8 cellular contexts compared by ENCODE assay signal in the genomic region with DNA sequence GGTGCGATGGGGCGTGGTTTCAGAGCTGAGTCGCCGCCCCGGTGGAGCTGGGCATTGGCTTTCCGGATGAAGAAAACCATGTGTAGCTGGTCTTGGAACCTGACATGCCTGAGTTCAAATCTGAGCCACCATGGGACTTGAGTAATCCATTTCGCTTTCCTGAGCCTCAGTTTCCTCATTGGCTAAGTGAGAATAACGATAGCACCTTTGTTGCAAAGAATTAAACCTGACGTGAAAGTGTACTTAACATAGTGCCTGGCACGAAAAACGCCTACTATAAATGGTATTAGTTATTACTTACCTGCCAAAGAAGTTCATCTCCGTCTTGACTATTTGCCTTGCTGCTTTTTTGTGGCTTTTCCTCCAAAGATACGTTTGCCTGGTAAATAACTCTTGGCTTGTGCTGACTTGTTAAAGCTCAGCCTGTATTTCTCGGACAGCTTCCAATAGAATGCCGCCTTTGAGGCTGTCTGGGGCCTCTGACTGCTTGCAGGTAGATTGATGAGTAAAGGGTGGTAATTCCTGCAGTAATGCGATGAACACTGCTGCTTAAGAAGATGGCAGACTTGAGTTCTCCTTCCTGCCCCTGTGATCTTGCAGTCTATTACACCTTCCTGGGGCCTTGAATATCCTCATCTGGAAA. TPM values are rescaled to one million over a fixed set of nuclear protein-coding genes. Genes with fewer than 3 reads are reported as not detected.
DNase-seq lines count a peak whose midpoint lies in the region; ATAC-seq and TF ChIP-seq lines count a peak whose summit lies in the region.

No MANE protein-coding gene starts in this region.

- H3K36me3 Mint-ChIP-seq in activated naive CD4-positive, alpha-beta T cell treated with anti-CD3 and anti-CD28 coated beads, Interleukin-2, amount 50 U/mL, for 24 hours: peaks cover 1% of the 10 kb centered on the region
- no peaks in the 10 kb centered on the region for H3K36me3 Mint-ChIP-seq in T-cell

- H3K27me3 ChIP-seq in gastroesophageal sphincter: peaks cover 58% of the 10 kb centered on the region
- peaks cover 0 to 72% (median 37%) of the 10 kb centered on the region in 3 donors for H3K27me3 ChIP-seq in stomach
- peaks cover 38% of the 10 kb centered on the region for H3K27me3 ChIP-seq in adrenal gland

- POLR2A ChIA-PET in T-cell (lab: Charles Lee): no interaction called here

- H3K9me3 ChIP-seq in gastroesophageal sphincter (no peaks in the 10 kb centered on the region), stomach (no peaks in the 10 kb centered on the region), adrenal gland (replicated peaks in 1 of 3) (no peaks in the 10 kb centered on the region)

- H3K4me1 ChIP-seq in gastroesophageal sphincter: peaks cover 0 to 28% (median 14%) of the 10 kb centered on the region in 3 donors
- H3K4me1 ChIP-seq in stomach: peaks cover 15 to 30% (median 25%) of the 10 kb centered on the region in 4 donors
- H3K4me1 ChIP-seq in adrenal gland (replicated peaks in 1 of 2): peaks cover 0 to 10% of the 10 kb centered on the region in 2 donors

- TF ChIP-seq EP300 in gastroesophageal sphincter (IDR thresholded peaks at IDR 0.05): no peak
- TF ChIP-seq EP300 in stomach (IDR thresholded peaks at IDR 0.05): no peak

- H3K4me3 ChIP-seq in gastroesophageal sphincter (peak overlapping the region; percentile 39 to 73), stomach (peak overlapping the region; percentile 58 to 79 (median 66)), adrenal gland (peak overlapping the region in 1 of 4 donors; percentile 57)

- WGBS in gastroesophageal sphincter (ENCODE audit: low coverage in 1 of 2), 2 donors: 38 to 50% methylated on average over 14 to 16 of the region's 16 CpGs
- WGBS in stomach, 5 donors: 12 to 29% (median 23%) methylated on average over 16 of the region's 16 CpGs
- WGBS in adrenal gland, 4 donors: 47 to 50% (median 48%) methylated on average over 16 of the region's 16 CpGs

- CTCF ChIA-PET in T-cell (lab: Charles Lee): interaction anchor here in 1 of 2 donors (0.6 kb wide), 1 partner anchor 967 kb away, joined by 7 read pairs; no protein-coding TSS in a partner anchor

- H3K9me3 Mint-ChIP-seq in activated naive CD4-positive, alpha-beta T cell treated with anti-CD3 and anti-CD28 coated beads, Interleukin-2, amount 50 U/mL, for 24 hours: no peaks in the 10 kb centered on the region
- H3K9me3 Mint-ChIP-seq in T-cell: no peaks in the 10 kb centered on the region

- H3K4me1 Mint-ChIP-seq in activated naive CD4-positive, alpha-beta T cell treated with anti-CD3 and anti-CD28 coated beads, Interleukin-2, amount 50 U/mL, for 24 hours: peaks cover 20% of the 10 kb centered on the region
- peaks cover 10 to 29% (median 17%) of the 10 kb centered on the region in 3 donors for H3K4me1 Mint-ChIP-seq in T-cell

- H3K27ac ChIP-seq in gastroesophageal sphincter: peak overlapping the region in 2 of 4 donors; percentile 62 to 77
- H3K27ac ChIP-seq in stomach: peak overlapping the region in 1 of 5 donors; percentile 73
- no peak overlapping the region for H3K27ac ChIP-seq in adrenal gland

- intact Hi-C loops in stomach (cut with DNase I; ENCODE audit: low total_unique reads): no loop called here
- intact Hi-C loops in adrenal gland (cut with DNase I): no loop called here

- TF ChIP-seq CTCF in gastroesophageal sphincter (IDR thresholded peaks at IDR 0.05) (no peak), stomach (IDR thresholded peaks at IDR 0.05) (no peak), adrenal gland (IDR thresholded peaks at IDR 0.05) (no peak)

- H3K36me3 ChIP-seq in gastroesophageal sphincter (no peaks in the 10 kb centered on the region), stomach (no peaks in the 10 kb centered on the region), adrenal gland (replicated peaks in 1 of 2) (no peaks in the 10 kb centered on the region)

- peaks cover 43% of the 10 kb centered on the region for H3K27me3 Mint-ChIP-seq in activated naive CD4-positive, alpha-beta T cell treated with anti-CD3 and anti-CD28 coated beads, Interleukin-2, amount 50 U/mL, for 24 hours
- H3K27me3 Mint-ChIP-seq in T-cell: peaks cover 33 to 47% of the 10 kb centered on the region in 2 donors

- H3K4me3 Mint-ChIP-seq in activated naive CD4-positive, alpha-beta T cell treated with anti-CD3 and anti-CD28 coated beads, Interleukin-2, amount 50 U/mL, for 24 hours: peak overlapping the region; percentile 75
- peak overlapping the region; percentile 72 to 83 (median 80) for H3K4me3 Mint-ChIP-seq in T-cell

- peak overlapping the region; percentile 12 for H3K27ac Mint-ChIP-seq in activated naive CD4-positive, alpha-beta T cell treated with anti-CD3 and anti-CD28 coated beads, Interleukin-2, amount 50 U/mL, for 24 hours
- peak overlapping the region in 1 of 2 donors; percentile 51 for H3K27ac Mint-ChIP-seq in T-cell

- no peak for DNase-seq in activated naive CD4-positive, alpha-beta T cell (lab: John Stamatoyannopoulos, UW)
- DNase-seq in T-cell (no peak), stomach (no peak), adrenal gland (no peak), NCI-H2029 (lab: John Stamatoyannopoulos, UW) (no peak), pons (ENCODE audit: low spot score) (no peak)

- ATAC-seq in T-cell (replicated peaks in 1 of 4): no peak
- no peak for ATAC-seq in gastroesophageal sphincter

- TF ChIP-seq POLR2A in gastroesophageal sphincter (IDR thresholded peaks at IDR 0.05): no peak
- TF ChIP-seq POLR2A in stomach (IDR thresholded peaks at IDR 0.05): no peak
- TF ChIP-seq POLR2A in adrenal gland (IDR thresholded peaks at IDR 0.05): no peak

RNA-seq across cellular contexts. Expression of gene CDCA7, which starts 1.3 kb away (rescaled TPM):
- total RNA-seq in T-cell: 1 to 10 TPM; 1.9 to 7.2 (median 3.6) TPM
- 1 to 10 TPM; 1.5 to 5.2 (median 4.0) TPM for total RNA-seq in gastroesophageal sphincter
- 10 to 100 TPM in 2 of 5 donors, 1 to 10 TPM in 3; 1.3 to 41.1 (median 8.7) TPM for total RNA-seq in stomach
- polyA plus RNA-seq in stomach: 10 to 100 TPM in 1 of 3 donors, 1 to 10 TPM in 1, under 1 TPM in 1; 0.61 to 13.0 (median 1.9) TPM
- under 1 TPM in 7 of 8 donors, not detected in 1; 0.14 to 0.97 (median 0.61) TPM for total RNA-seq in adrenal gland
- polyA plus RNA-seq in adrenal gland: 1 to 10 TPM in 1 of 3 donors, under 1 TPM in 2; 0.27 to 1.3 (median 0.40) TPM
